ENCODE assay signal across 11 cellular contexts in genomic region chr1:116854294-116854693, GRCh38. TPM values are rescaled to one million over a fixed set of nuclear protein-coding genes. Genes with fewer than 3 reads are reported as not detected.
A peak's percentile ranks its signal among the peaks of the same experiment; 100 is the strongest.
DNase-seq lines count a peak whose midpoint lies in the region; ATAC-seq, FAIRE-seq and TF ChIP-seq lines count a peak whose summit lies in the region.
"Had no signal": no experiment of that assay in that cellular context is flagged by ENCODE, and none has a peak within 500 bp of the region (broad histone marks: within the 10 kb centered on the region; RNA-seq: fewer than 3 reads in every experiment).

No MANE protein-coding gene starts in this region.

- peaks cover 10 to 23% (median 17%) of the 10 kb centered on the region in 7 donors for H3K4me1 Mint-ChIP-seq in naive thymus-derived CD4-positive, alpha-beta T cell
- H3K4me1 Mint-ChIP-seq in stimulated activated memory B cell treated with anti-CD40 and anti-IgM and Interleukin-4, amounts not matched to agents 10 μg/mL and 1 μg/mL and 100 μg/mL, for 72 hours = no peaks in the 10 kb centered on the region
- H3K4me1 Mint-ChIP-seq: activated B cell treated with CpG ODN at 0.5 μM for 24 hours had no signal

- H3K4me3 Mint-ChIP-seq in naive thymus-derived CD4-positive, alpha-beta T cell = no peak overlapping the region
- H3K4me3 Mint-ChIP-seq in stimulated activated memory B cell treated with anti-CD40 and anti-IgM and Interleukin-4, amounts not matched to agents 10 μg/mL and 1 μg/mL and 100 μg/mL, for 72 hours = no peak overlapping the region
- H3K4me3 Mint-ChIP-seq: activated B cell treated with CpG ODN at 0.5 μM for 24 hours had no signal

- no peak overlapping the region for H3K27ac ChIP-seq in OCI-LY1 (ENCODE audit: low read depth, low read length, poor library complexity, severe bottlenecking)
- H3K27ac ChIP-seq in naive thymus-derived CD4-positive, alpha-beta T cell (ENCODE audit: low read depth, low read length) = no peak overlapping the region
- H3K27ac ChIP-seq: parathyroid adenoma had no signal

- H3K27ac Mint-ChIP-seq in naive thymus-derived CD4-positive, alpha-beta T cell = peak overlapping the region in 5 of 9 donors; percentile 21 to 87 (median 70)
- no peak overlapping the region for H3K27ac Mint-ChIP-seq in stimulated activated memory B cell treated with anti-CD40 and anti-IgM and Interleukin-4, amounts not matched to agents 10 μg/mL and 1 μg/mL and 100 μg/mL, for 72 hours
- H3K27ac Mint-ChIP-seq: activated B cell treated with CpG ODN at 0.5 μM for 24 hours had no signal

- POLR2A ChIA-PET in naive thymus-derived CD4-positive, alpha-beta T cell (lab: Charles Lee) = interaction anchor here (0.7 to 1.1 kb wide), 3 partner anchors 50 to 206 kb away, joined by 3 to 4 read pairs (median 3); partner anchors contain the start of gene TTF2

- H3K36me3 Mint-ChIP-seq in naive thymus-derived CD4-positive, alpha-beta T cell = no peaks in the 10 kb centered on the region
- H3K36me3 Mint-ChIP-seq in stimulated activated memory B cell treated with anti-CD40 and anti-IgM and Interleukin-4, amounts not matched to agents 10 μg/mL and 1 μg/mL and 100 μg/mL, for 72 hours = no peaks in the 10 kb centered on the region

- no peaks in the 10 kb centered on the region for H3K9me3 ChIP-seq in OCI-LY1 (ENCODE audit: low read length)
- no peaks in the 10 kb centered on the region for H3K9me3 ChIP-seq in naive thymus-derived CD4-positive, alpha-beta T cell (ENCODE audit: control insufficient read depth in 2 of 3, low read length in 3 of 3)

- H2AFZ ChIP-seq in OCI-LY1 (ENCODE audit: low read length) = no peak overlapping the region
- H2AFZ ChIP-seq: parathyroid adenoma had no signal

- no peak overlapping the region for H3K4me2 ChIP-seq in OCI-LY1 (ENCODE audit: low read length)

- no peaks in the 10 kb centered on the region for H3K36me3 ChIP-seq in OCI-LY1 (ENCODE audit: insufficient read depth, low read length)
- H3K36me3 ChIP-seq in naive thymus-derived CD4-positive, alpha-beta T cell (ENCODE audit: control insufficient read depth in 2 of 3, insufficient read depth in 3 of 3, low read length in 3 of 3) = no peaks in the 10 kb centered on the region

- H3K4me3 ChIP-seq in OCI-LY1 (ENCODE audit: low read depth, low read length, poor library complexity, severe bottlenecking) (no peak overlapping the region), choroid plexus epithelial cell (ENCODE audit: low read depth, low read length) (no peak overlapping the region)
- H3K4me3 ChIP-seq in naive thymus-derived CD4-positive, alpha-beta T cell (ENCODE audit: low read length) = no peak overlapping the region

- no peaks in the 10 kb centered on the region for H3K27me3 Mint-ChIP-seq in naive thymus-derived CD4-positive, alpha-beta T cell
- H3K27me3 Mint-ChIP-seq in stimulated activated memory B cell treated with anti-CD40 and anti-IgM and Interleukin-4, amounts not matched to agents 10 μg/mL and 1 μg/mL and 100 μg/mL, for 72 hours = peaks cover 9% of the 10 kb centered on the region

- H3K9me2 ChIP-seq in OCI-LY1 (ENCODE audit: low read depth, low read length) = no peaks in the 10 kb centered on the region

- no peaks in the 10 kb centered on the region for H3K9me3 Mint-ChIP-seq in naive thymus-derived CD4-positive, alpha-beta T cell
- no peaks in the 10 kb centered on the region for H3K9me3 Mint-ChIP-seq in stimulated activated memory B cell treated with anti-CD40 and anti-IgM and Interleukin-4, amounts not matched to agents 10 μg/mL and 1 μg/mL and 100 μg/mL, for 72 hours

- intact Hi-C loops in naive thymus-derived CD4-positive, alpha-beta T cell (cut with micrococcal nuclease) = loop anchor here (1.0 to 2.0 kb wide), 6 partner anchors 25 to 280 kb away; no protein-coding TSS in a partner anchor

- CTCF ChIA-PET in naive thymus-derived CD4-positive, alpha-beta T cell (lab: Charles Lee) = interaction anchor here (0.7 to 3.1 kb wide), 7 partner anchors 13 to 204 kb away, joined by 3 to 10 read pairs (median 4); no protein-coding TSS in a partner anchor

- no peaks in the 10 kb centered on the region for H3K79me2 ChIP-seq in OCI-LY1 (ENCODE audit: insufficient read depth, low read length)
- H3K79me2 ChIP-seq: parathyroid adenoma had no signal

- H3K9ac ChIP-seq in OCI-LY1 (ENCODE audit: low read length) = no peak overlapping the region
- H3K9ac ChIP-seq: parathyroid adenoma had no signal

- H4K20me1 ChIP-seq in OCI-LY1 (ENCODE audit: insufficient read depth, low read length) = no peaks in the 10 kb centered on the region

- TF ChIP-seq CTCF in D721Med (IDR thresholded peaks at IDR 0.05; ENCODE audit: insufficient read depth, missing control alignments) (peak; percentile 27), OCI-LY1 (IDR thresholded peaks at IDR 0.05; ENCODE audit: low read length) (0 out of 2 replicates have a peak, but pooled peaks have one; percentile 4), choroid plexus epithelial cell (conservative IDR thresholded peaks at IDR 0.05; ENCODE audit: low read depth, low read length) (peak; percentile 25)

- no peak for DNase-seq in D721Med (ENCODE audit: insufficient read length, low spot score)
- peak; percentile 18 for DNase-seq in choroid plexus epithelial cell (ENCODE audit: low read depth)
- peak in 1 of 9 donors; percentile 16 for DNase-seq in naive thymus-derived CD4-positive, alpha-beta T cell
- no peak for DNase-seq in NCI-H2196 (lab: John Stamatoyannopoulos, UW; ENCODE audit: unreplicated experiment)
- no peak for DNase-seq in RCC 7860 (ENCODE audit: low spot score)
- DNase-seq: activated B cell treated with CpG ODN at 0.5 μM for 24 hours; effector memory CD4-positive, alpha-beta T cell had no signal

- no peaks in the 10 kb centered on the region for H3F3A ChIP-seq in OCI-LY1 (ENCODE audit: insufficient read depth, low read length)

- H3K27me3 ChIP-seq in OCI-LY1 (ENCODE audit: insufficient read depth, low read length) = no peaks in the 10 kb centered on the region
- H3K27me3 ChIP-seq in naive thymus-derived CD4-positive, alpha-beta T cell (ENCODE audit: control insufficient read depth in 2 of 2, insufficient read depth in 2 of 2, low read length in 2 of 2) = no peaks in the 10 kb centered on the region

- ATAC-seq in naive thymus-derived CD4-positive, alpha-beta T cell = no peak
- ATAC-seq in GM18873 (IDR thresholded peaks at IDR 0.05; ENCODE audit: low FRiP score, unreplicated experiment) = no peak
- no peak for ATAC-seq in stimulated activated memory B cell treated with anti-CD40 and anti-IgM and Interleukin-4, amounts not matched to agents 10 μg/mL and 1 μg/mL and 100 μg/mL, for 72 hours

- FAIRE-seq in D721Med (lab: Jason Lieb, UNC) = no peak
- no peak for FAIRE-seq in RCC 7860 (lab: Jason Lieb, UNC)

- no peaks in the 10 kb centered on the region for H3K4me1 ChIP-seq in OCI-LY1 (ENCODE audit: insufficient read depth, low read length, severe bottlenecking)
- peaks cover 0 to 5% of the 10 kb centered on the region in 2 donors for H3K4me1 ChIP-seq in naive thymus-derived CD4-positive, alpha-beta T cell (ENCODE audit: control insufficient read depth in 2 of 2, insufficient read depth in 2 of 2, low read length in 2 of 2)
- H3K4me1 ChIP-seq: parathyroid adenoma had no signal

RNA-seq across cellular contexts. Expression of gene PTGFRN, which starts 55.4 kb away (rescaled TPM):
- total RNA-seq in naive thymus-derived CD4-positive, alpha-beta T cell = 1 to 10 TPM in 4 of 5 experiments, under 1 TPM in 1; 1.00 to 5.6 (median 1.5) TPM
- 1 to 10 TPM in 1 of 2 donors, under 1 TPM in 1; 0.22 to 1.0 TPM for polyA plus RNA-seq in naive thymus-derived CD4-positive, alpha-beta T cell
- total RNA-seq: activated B cell treated with CpG ODN at 0.5 μM for 24 hours had no signal
